ENCODE assay signal across 1 cellular context in genomic region chr10:128178319-128178937, GRCh38.
TF ChIP-seq lines count a peak whose summit lies in the region.

No MANE protein-coding gene starts in this region.

TF ChIP-seq in liver, 16 proteins besides CTCF, POLR2A, EP300 and RAD21 (continued from another document):
- TF ChIP-seq ZBTB33 (IDR thresholded peaks at IDR 0.05) (no peak), FOXA1 (IDR thresholded peaks at IDR 0.05) (no peak), RXRA (IDR thresholded peaks at IDR 0.05) (no peak), EGR1 (IDR thresholded peaks at IDR 0.05; ENCODE audit: low read depth in 2 of 2) (no peak), MAX (IDR thresholded peaks at IDR 0.05) (no peak), GABPA (IDR thresholded peaks at IDR 0.05 in 1 of 2, conservative IDR thresholded peaks at IDR 0.05 in 1 of 2) (no peak), TAF1 (conservative IDR thresholded peaks at IDR 0.05) (no peak), FOXA2 (IDR thresholded peaks at IDR 0.05) (no peak), JUND (IDR thresholded peaks at IDR 0.05) (no peak), REST (IDR thresholded peaks at IDR 0.05) (no peak)
TF ChIP-seq in liver: peak in this region for 0.
